Comparison of ENCODE assay signal across 10 cellular contexts in the genomic region with DNA sequence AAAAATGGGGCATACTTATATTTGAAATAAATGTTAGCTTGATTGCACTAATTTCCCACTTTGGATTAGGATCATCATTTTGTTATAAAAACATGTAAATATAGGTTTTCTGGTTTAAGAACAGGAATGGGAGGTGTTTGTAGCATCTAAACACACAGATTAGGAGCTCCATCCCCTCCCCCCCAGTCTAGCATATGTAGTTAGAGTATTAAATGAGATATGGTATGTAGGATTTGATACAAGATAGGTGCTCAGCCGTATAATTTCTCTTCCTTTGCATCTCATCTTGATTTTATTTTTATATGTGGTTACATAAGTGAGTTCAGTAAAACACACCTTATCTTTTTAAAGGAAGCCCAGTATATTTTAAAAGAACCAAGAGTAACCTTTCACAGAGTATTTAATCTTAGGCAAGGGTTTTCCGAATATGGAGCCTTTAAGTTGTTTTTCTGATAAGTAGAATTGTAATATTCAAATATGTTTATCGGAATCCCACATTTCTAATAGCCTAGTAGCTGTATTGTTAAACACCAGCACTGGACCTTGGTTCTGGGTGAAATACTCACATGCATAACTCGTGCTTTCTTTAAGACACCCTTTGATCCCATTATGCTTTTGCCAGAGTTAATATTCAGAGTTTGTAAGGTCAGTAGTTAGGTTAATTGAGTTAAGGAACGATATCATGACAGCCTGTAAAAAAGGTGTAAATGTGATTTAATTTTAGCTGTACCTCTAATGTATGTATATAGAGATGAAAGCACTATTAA. TPM values are rescaled to one million over a fixed set of nuclear protein-coding genes. Genes with fewer than 3 reads are reported as not detected.
DNase-seq lines count a peak whose midpoint lies in the region; ATAC-seq, FAIRE-seq and TF ChIP-seq lines count a peak whose summit lies in the region.
"Had no signal": no experiment of that assay in that cellular context is flagged by ENCODE, and none has a peak within 500 bp of the region (broad histone marks: within the 10 kb centered on the region; RNA-seq: fewer than 3 reads in every experiment).

No MANE protein-coding gene starts in this region.

- CTCF ChIA-PET in AG04450 (lab: Charles Lee) (interaction anchor here (1.1 to 2.0 kb wide), 6 partner anchors 21 to 288 kb away, joined by 3 to 8 read pairs (median 6); partner anchors contain the start of gene PXYLP1), K562 (lab: Yijun Ruan, JAX; ENCODE audit: low intra/inter-chr PET ratio) (no interaction called here)

- no peak for TF ChIP-seq EP300 in K562 (IDR thresholded peaks at IDR 0.05; ENCODE audit: low read length)

- peak overlapping the region in 6 of 8 donors; percentile 84 to 98 (median 95) for H3K4me3 Mint-ChIP-seq in naive B cell

- no peak for ATAC-seq in K562
- ATAC-seq in naive B cell (ENCODE audit: low read depth in 2 of 2), result no peak
- ATAC-seq in HG03442 (IDR thresholded peaks at IDR 0.05; ENCODE audit: unreplicated experiment), result no peak
- no peak for ATAC-seq in GM21423 (IDR thresholded peaks at IDR 0.05; ENCODE audit: unreplicated experiment)

- 0 out of 2 replicates have a peak, but pooled peaks cover 14% of the 10 kb centered on the region for H4K20me1 ChIP-seq in K562 (replicated peaks; ENCODE audit: control insufficient read depth, insufficient read depth, low read length)

- in situ Hi-C loops in K562 (cut with MboI), result no loop called here

- TF ChIP-seq POLR2A in K562 (conservative IDR thresholded peaks at IDR 0.05), result no peak

- intact Hi-C loops in K562 (cut with micrococcal nuclease), result no loop called here

- peaks cover 42 to 59% (median 52%) of the 10 kb centered on the region in 3 donors for H3K4me1 Mint-ChIP-seq in naive B cell

- TF ChIP-seq RAD21 in K562 (CRISPR knock-in tag; conservative IDR thresholded peaks at IDR 0.05 in 1 of 2, IDR thresholded peaks at IDR 0.05 in 1 of 2), result no peak

- no peak overlapping the region for H3K27ac ChIP-seq in AG04450 (ENCODE audit: low read depth, low read length)
- no peak overlapping the region for H3K27ac ChIP-seq in HUES48 (ENCODE audit: low read depth, low read length)
- H3K27ac ChIP-seq in K562 (ENCODE audit: extremely low read depth, low read depth, low read length), result no peak overlapping the region

- H3K27me3 Mint-ChIP-seq in naive B cell, result no peaks in the 10 kb centered on the region

- H3K9ac ChIP-seq in HUES48 (ENCODE audit: low read depth, low read length) (no peak overlapping the region), K562 (ENCODE audit: insufficient read depth in 1 of 2, low read depth in 2 of 2, low read length in 2 of 2) (peak overlapping the region in 1 of 2 experiments; percentile 84; a peak in 2 of 4 replicates)

- H3K4me3 ChIP-seq in AG04450 (ENCODE audit: low read depth, low read length) (peak overlapping the region; percentile 91), HUES48 (ENCODE audit: low read depth, low read length) (peak overlapping the region; percentile 96), K562 (peak overlapping the region; percentile 92; the same call in 1 of the 2 replicates)

- H3K9me3 ChIP-seq in AG04450 (ENCODE audit: control insufficient read depth, insufficient read depth, low read length) (no peaks in the 10 kb centered on the region; the same call in 1 of the 2 replicates), HUES48 (ENCODE audit: control insufficient read depth, insufficient read depth, low read length) (no peaks in the 10 kb centered on the region), K562 (replicated peaks; ENCODE audit: control insufficient read depth, insufficient read depth, low read depth, low read length) (0 out of 2 replicates have a peak, but pooled peaks cover 1% of the 10 kb centered on the region)
- H3K9me3 ChIP-seq: esophagus squamous epithelium had no signal

- H3K4me2 ChIP-seq in K562 (ENCODE audit: insufficient read depth, low read length), result peak overlapping the region; percentile 37

- WGBS in K562 (ENCODE audit: insufficient coverage, low coverage, missing lambda C conversion rate), result 38% methylated on average over 5 of the region's 5 CpGs

- H3K36me3 Mint-ChIP-seq in naive B cell, result peaks cover 0 to 7% of the 10 kb centered on the region in 2 donors

- TF ChIP-seq CTCF in AG04450 (IDR thresholded peaks at IDR 0.05; ENCODE audit: low read depth, low read length) (no peak), K562 (IDR thresholded peaks at IDR 0.05 in 2 of 3, conservative IDR thresholded peaks at IDR 0.05 in 1 of 3; ENCODE audit: insufficient read depth in 2 of 3, low read depth in 1 of 3, low read length in 3 of 3) (no peak)

- H3K36me3 ChIP-seq in HUES48 (ENCODE audit: control insufficient read depth, insufficient read depth, low read length) (peaks cover 9% of the 10 kb centered on the region; the same call in 1 of the 2 replicates), K562 (ENCODE audit: control insufficient read depth, insufficient read depth, low read length) (peaks cover 19% of the 10 kb centered on the region; the same call in 1 of the 3 replicates)
- H3K36me3 ChIP-seq: esophagus squamous epithelium had no signal

- no peaks in the 10 kb centered on the region for H3K9me1 ChIP-seq in K562 (ENCODE audit: control insufficient read depth, insufficient read depth, low read length)

- FAIRE-seq in K562 (lab: Jason Lieb, UNC), result no peak

- no TSS peak for BruUV-seq in K562 (replicated peaks; lab: Mats Ljungman, UMichigan)

- POLR2A ChIA-PET in AG04450 (lab: Yijun Ruan, JAX), result no interaction called here
- POLR2A ChIA-PET in K562 (lab: Yijun Ruan, JAX), result interaction anchor here (0.6 to 3.9 kb wide), 6 partner anchors 9 to 1640 kb away, joined by 3 to 32 read pairs (median 5); no protein-coding TSS in a partner anchor

- H3K27ac Mint-ChIP-seq in naive B cell, result peak overlapping the region in 5 of 6 donors; percentile 97 to 100 (median 98)

- H3K4me1 ChIP-seq in HUES48 (ENCODE audit: control insufficient read depth, insufficient read depth, low read length) (peaks cover 16% of the 10 kb centered on the region), K562 (replicated peaks in 1 of 2; ENCODE audit: control insufficient read depth in 2 of 2, insufficient read depth in 2 of 2, low read length in 2 of 2) (peaks cover 4 to 7% of the 10 kb centered on the region in 2 experiments)

- DNase-seq in AG04450 (ENCODE audit: low read depth, low spot score) (no peak), K562 (ENCODE audit: extremely low read depth in 1 of 4, low spot score in 3 of 4) (peak in 1 of 4 experiments; percentile 23), naive B cell (no peak), SW480 (ENCODE audit: low spot score) (no peak)
- DNase-seq in stimulated activated CD4-positive, alpha-beta T cell treated with anti-CD3 and anti-CD28 coated beads, Interleukin-12 subunit alpha, Interleukin-12 subunit beta, amount 100 ng/mL, for 4 hours, result no peak
- DNase-seq: esophagus squamous epithelium, WERI-Rb-1 had no signal

- peaks cover 0 to 8% (median 0%) of the 10 kb centered on the region in 7 donors for H3K9me3 Mint-ChIP-seq in naive B cell

- H3K27me3 ChIP-seq in AG04450 (ENCODE audit: control insufficient read depth, insufficient read depth, low read length) (no peaks in the 10 kb centered on the region), HUES48 (ENCODE audit: control insufficient read depth, insufficient read depth, low read length) (no peaks in the 10 kb centered on the region), K562 (ENCODE audit: control insufficient read depth in 2 of 2, insufficient read depth in 2 of 2, low read length in 2 of 2) (no peaks in the 10 kb centered on the region)
- H3K27me3 ChIP-seq: esophagus squamous epithelium had no signal

- peaks cover 70% of the 10 kb centered on the region for H3K79me2 ChIP-seq in K562 (ENCODE audit: control insufficient read depth, insufficient read depth, low read length)

- H2AFZ ChIP-seq in K562 (ENCODE audit: low read depth, low read length), result no peak overlapping the region

RNA-seq across cellular contexts. Expression of gene SLC25A36, which starts 2.3 kb away (rescaled TPM):
- polyA plus RNA-seq in AG04450 (2011; rRNA removed) (68.8 and 104 TPM in 2 replicates), K562 (2011; rRNA removed) (84.8 and 95.3 TPM in 2 replicates), K562 (2014; fragmentation: Illumina TruSeq; extraction: Trizol) (37.4 and 42.2 TPM in 2 replicates), K562 (2014; fragmentation: Nextera tagmentation; extraction: Ambion mirVana) (10 to 100 TPM; 12.0 to 15.3 TPM), K562 (2014; rRNA removed) (32.6 and 39.1 TPM in 2 replicates), naive B cell (ENCODE audit: low read depth in 6 of 6) (10 to 100 TPM; 21.2 to 78.3 (median 57.5) TPM)
- 46.4 and 55.7 TPM in 2 replicates for polyA minus RNA-seq in AG04450 (2011; rRNA and poly(A)+ RNA removed)
- 51.3 and 204 TPM in 2 replicates for total RNA-seq in K562 (2011; cell fraction: chromatin; rRNA removed; ENCODE audit: low replicate concordance)
- total RNA-seq in K562 (2011; cell fraction: nucleolus; rRNA removed), result 32.4 and 39.9 TPM in 2 replicates
- total RNA-seq in K562 (2011; cell fraction: nucleoplasm; rRNA removed), result 91.8 and 163 TPM in 2 replicates
- total RNA-seq in K562 (2014; rRNA removed) (47.5 and 49.0 TPM in 2 replicates), K562 (2014; rRNA removed; fragmentation: Illumina TruSeq; extraction: Trizol) (50.5 and 61.9 TPM in 2 replicates), K562 (2015; rRNA removed; fragmentation: Illumina TruSeq; extraction: Trizol) (37.0 and 43.3 TPM in 2 replicates), K562 (2021) (50.2 and 57.8 TPM in 2 replicates)
- polyA plus RNA-seq in K562 (2011; cell fraction: cytosol; rRNA removed), result 16.1 and 25.6 TPM in 2 replicates
- 127 and 218 TPM in 2 replicates for polyA plus RNA-seq in K562 (2011; cell fraction: nucleus; rRNA removed)
- polyA plus RNA-seq in K562 (2012), result 23.8 and 37.6 TPM in 2 replicates
- polyA minus RNA-seq in K562 (2011; rRNA and poly(A)+ RNA removed), result 90.4 and 110 TPM in 2 replicates
- polyA minus RNA-seq in K562 (2011; cell fraction: cytosol; rRNA and poly(A)+ RNA removed), result 23.6 and 34.6 TPM in 2 replicates
- 136 and 212 TPM in 2 replicates for polyA minus RNA-seq in K562 (2011; cell fraction: nucleus; rRNA and poly(A)+ RNA removed)
